In genomic region chr15:85108136-85108535, GRCh38 we compare ENCODE assay signal across 25 cellular contexts.
A peak's percentile ranks its signal among the peaks of the same experiment; 100 is the strongest.
DNase-seq lines count a peak whose midpoint lies in the region; ATAC-seq, FAIRE-seq and TF ChIP-seq lines count a peak whose summit lies in the region.
"Had no signal": no experiment of that assay in that cellular context is flagged by ENCODE, and none has a peak within 500 bp of the region (broad histone marks: within the 10 kb centered on the region; RNA-seq: fewer than 3 reads in every experiment).

No MANE protein-coding gene starts in this region.

- no peak for DNase-seq in HepG2 (ENCODE audit: low spot score)
- DNase-seq in right lobe of liver, result no peak
- no peak for DNase-seq in dorsolateral prefrontal cortex
- DNase-seq in neuronal stem cell (ENCODE audit: low spot score), result no peak
- no peak for DNase-seq in left ventricle myocardium superior
- no peak for DNase-seq in foreskin keratinocyte
- no peak for DNase-seq in NCI-H1092 treated with DMSO at 0.1 percent for 48 hours (lab: John Stamatoyannopoulos, UW)
- DNase-seq: ACHN; AML-193; BE2C; Calu3; CD4-positive, alpha-beta T cell; CD8-positive, alpha-beta memory T cell; DMS53; DMS79 treated with DMSO at 0.1 percent for 48 hours; GF-D8; GOT3; HFFc6 had no signal

- no TSS peak for BruUV-seq in HepG2 (replicated peaks; lab: Mats Ljungman, UMichigan)

- no peak overlapping the region for H2BK5ac ChIP-seq in neuronal stem cell (ENCODE audit: low read length)

- H3K4me3 ChIP-seq in HepG2 (replicated peaks in 1 of 3; ENCODE audit: insufficient read depth in 1 of 3, low read depth in 2 of 3, low read length in 3 of 3) (no peak overlapping the region), right lobe of liver (no peak overlapping the region), dorsolateral prefrontal cortex (no peak overlapping the region), neuronal stem cell (ENCODE audit: low read length in 2 of 2) (no peak overlapping the region)
- H3K4me3 ChIP-seq: BLaER1 treated with 17β-estradiol and CSF1 and Interleukin-3, amounts not matched to agents 10 nM and 100 nM; HAP-1 had no signal

- no peaks in the 10 kb centered on the region for H4K20me1 ChIP-seq in HepG2 (ENCODE audit: insufficient read depth, low read length)
- H4K20me1 ChIP-seq: BLaER1 treated with 17β-estradiol and CSF1 and Interleukin-3, amounts not matched to agents 10 nM and 100 nM had no signal

- in situ Hi-C loops in HepG2 (cut with HindIII; ENCODE audit: extremely low pct_ligation_motif_present, low pct_unique_long_range_greater_than_20kb), result no loop called here

- H3K4ac ChIP-seq in neuronal stem cell (ENCODE audit: low read length), result no peak overlapping the region

- TF ChIP-seq CTCF in HepG2 (CRISPR knock-in tag; IDR thresholded peaks at IDR 0.05) (no peak), right lobe of liver (IDR thresholded peaks at IDR 0.05) (no peak), dorsolateral prefrontal cortex (IDR thresholded peaks at IDR 0.05 in 54 of 56, conservative IDR thresholded peaks at IDR 0.05 in 2 of 56; ENCODE audit: low read depth in 1 of 56, partially characterized antibody in 56 of 56) (no peak), foreskin keratinocyte (conservative IDR thresholded peaks at IDR 0.05) (no peak)

- TF ChIP-seq POLR2A in HepG2 (IDR thresholded peaks at IDR 0.05; ENCODE audit: insufficient read depth in 1 of 2, low read depth in 2 of 2, low read length in 2 of 2), result no peak
- no peak for TF ChIP-seq POLR2A in right lobe of liver (IDR thresholded peaks at IDR 0.05)

- H3K4me2 ChIP-seq in HepG2 (ENCODE audit: low read depth, low read length), result no peak overlapping the region
- no peak overlapping the region for H3K4me2 ChIP-seq in neuronal stem cell (ENCODE audit: insufficient read depth, low read length, poor library complexity, severe bottlenecking)
- H3K4me2 ChIP-seq: BLaER1 treated with 17β-estradiol and CSF1 and Interleukin-3, amounts not matched to agents 10 nM and 100 nM had no signal

- no peak overlapping the region for H2BK120ac ChIP-seq in neuronal stem cell (ENCODE audit: low read depth, low read length)

- peak overlapping the region; percentile 50 for H3K14ac ChIP-seq in neuronal stem cell (ENCODE audit: low read length)

- POLR2A ChIA-PET in HepG2 (lab: Yijun Ruan, JAX), result no interaction called here

- H2AK5ac ChIP-seq in neuronal stem cell (ENCODE audit: low read depth, low read length), result no peak overlapping the region

- no peak overlapping the region for H2BK15ac ChIP-seq in neuronal stem cell (ENCODE audit: low read length)

- H3K4me1 ChIP-seq in HepG2 (ENCODE audit: insufficient read depth, low read length), result no peaks in the 10 kb centered on the region
- no peaks in the 10 kb centered on the region for H3K4me1 ChIP-seq in right lobe of liver
- H3K4me1 ChIP-seq in neuronal stem cell (ENCODE audit: control insufficient read depth in 2 of 2, insufficient read depth in 1 of 2, low read depth in 1 of 2, low read length in 2 of 2), result peaks cover 0 to 2% of the 10 kb centered on the region in 2 donors
- no peaks in the 10 kb centered on the region for H3K4me1 ChIP-seq in foreskin keratinocyte
- H3K4me1 ChIP-seq: BE2C; BLaER1 treated with 17β-estradiol and CSF1 and Interleukin-3, amounts not matched to agents 10 nM and 100 nM; HAP-1 had no signal

- TF ChIP-seq EP300 in HepG2 (IDR thresholded peaks at IDR 0.05; ENCODE audit: low read depth in 2 of 2, low read length in 2 of 2), result no peak
- TF ChIP-seq EP300 in HepG2 (CRISPR knock-in tag; IDR thresholded peaks at IDR 0.05; ENCODE audit: borderline replicate concordance), result no peak

- peak overlapping the region; percentile 53 for H3K18ac ChIP-seq in neuronal stem cell (ENCODE audit: low read length)

- no peak for ATAC-seq in HepG2
- ATAC-seq in right lobe of liver, result no peak
- ATAC-seq in left ventricle myocardium superior, result no peak
- no peak for ATAC-seq in GM21737 (IDR thresholded peaks at IDR 0.05; ENCODE audit: unreplicated experiment)
- ATAC-seq in foreskin keratinocyte, result no peak

- H3K36me3 ChIP-seq in HepG2 (replicated peaks in 1 of 2; ENCODE audit: control insufficient read depth in 1 of 2, insufficient read depth in 2 of 2, low read length in 2 of 2), result peaks cover 4 to 11% of the 10 kb centered on the region in 2 experiments; a peak in 4 of 5 replicates
- peaks cover 0 to 11% (median 2%) of the 10 kb centered on the region in 4 donors for H3K36me3 ChIP-seq in right lobe of liver
- H3K36me3 ChIP-seq in neuronal stem cell (replicated peaks in 1 of 2; ENCODE audit: control insufficient read depth in 2 of 2, insufficient read depth in 2 of 2, low read length in 2 of 2), result no peaks in the 10 kb centered on the region
- H3K36me3 ChIP-seq: BE2C had no signal

- no peak overlapping the region for H2BK12ac ChIP-seq in neuronal stem cell (ENCODE audit: low read length)

- no peaks in the 10 kb centered on the region for H3K79me2 ChIP-seq in HepG2 (ENCODE audit: insufficient read depth, low read length)

- H3K9me3 ChIP-seq in HepG2 (ENCODE audit: low read length) (no peaks in the 10 kb centered on the region), right lobe of liver (no peaks in the 10 kb centered on the region), neuronal stem cell (replicated peaks in 1 of 2; ENCODE audit: control insufficient read depth in 2 of 2, insufficient read depth in 1 of 2, low read depth in 1 of 2, low read length in 2 of 2) (no peaks in the 10 kb centered on the region)
- H3K9me3 ChIP-seq: BE2C; BLaER1 treated with 17β-estradiol and CSF1 and Interleukin-3, amounts not matched to agents 10 nM and 100 nM; HAP-1 had no signal

- H4K8ac ChIP-seq in neuronal stem cell (ENCODE audit: low read depth, low read length), result no peak overlapping the region

- TF ChIP-seq RAD21 in HepG2 (CRISPR knock-in tag; IDR thresholded peaks at IDR 0.05), result no peak

- H3K23ac ChIP-seq in neuronal stem cell (ENCODE audit: low read depth, low read length, poor library complexity), result no peak overlapping the region

- WGBS in HepG2 (ENCODE audit: low lambda C conversion rate), result 98% methylated on average over 4 of the region's 4 CpGs
- WGBS in right lobe of liver (ENCODE audit: insufficient coverage, low coverage, low lambda C conversion rate, missing lambda C conversion rate), result 85% methylated on average over 3 of the region's 4 CpGs
- no CpG with 5 or more reads among the region's 4 CpGs for WGBS in neuronal stem cell (ENCODE audit: extremely low coverage in 2 of 2, insufficient read length in 2 of 2, insufficient replicate concordance in 1 of 2), 2 donors

- no peak overlapping the region for H4K91ac ChIP-seq in neuronal stem cell (ENCODE audit: low read depth, low read length, poor library complexity)

- FAIRE-seq in HepG2 (lab: Jason Lieb, UNC), result no peak
- FAIRE-seq: A204.1, GM12892, H54 had no signal

- H2AFZ ChIP-seq in HepG2 (ENCODE audit: low read length) (no peak overlapping the region), neuronal stem cell (ENCODE audit: low read length) (no peak overlapping the region)

- H3K27me3 ChIP-seq in HepG2 (ENCODE audit: control insufficient read depth in 1 of 2, insufficient read depth in 2 of 2, low read length in 2 of 2), result no peaks in the 10 kb centered on the region
- H3K27me3 ChIP-seq in right lobe of liver, result no peaks in the 10 kb centered on the region
- H3K27me3 ChIP-seq in dorsolateral prefrontal cortex, result no peaks in the 10 kb centered on the region
- H3K27me3 ChIP-seq in neuronal stem cell (ENCODE audit: control insufficient read depth in 3 of 3, insufficient read depth in 3 of 3, low read depth in 1 of 3, low read length in 3 of 3), result no peaks in the 10 kb centered on the region
- no peaks in the 10 kb centered on the region for H3K27me3 ChIP-seq in foreskin keratinocyte
- H3K27me3 ChIP-seq: BE2C; BLaER1 treated with 17β-estradiol and CSF1 and Interleukin-3, amounts not matched to agents 10 nM and 100 nM had no signal

- H3K27ac ChIP-seq in HepG2 (ENCODE audit: extremely low read length, insufficient read depth, low read length) (no peak overlapping the region), right lobe of liver (no peak overlapping the region), dorsolateral prefrontal cortex (peak overlapping the region in 52 of 59 donors; percentile 8 to 100 (median 96)), neuronal stem cell (replicated peaks; ENCODE audit: low read length) (no peak overlapping the region), foreskin keratinocyte (no peak overlapping the region)
- H3K27ac ChIP-seq: 22Rv1; BLaER1 treated with 17β-estradiol and CSF1 and Interleukin-3, amounts not matched to agents 10 nM and 100 nM had no signal

- no peak overlapping the region for H3K9ac ChIP-seq in HepG2 (ENCODE audit: insufficient read depth, low read depth, low read length)
- H3K9ac ChIP-seq in neuronal stem cell (ENCODE audit: low read depth, low read length, poor library complexity), result peak overlapping the region; percentile 5
- H3K9ac ChIP-seq: BLaER1 treated with 17β-estradiol and CSF1 and Interleukin-3, amounts not matched to agents 10 nM and 100 nM had no signal

- intact Hi-C loops in HepG2 (cut with micrococcal nuclease; ENCODE audit: unreplicated experiment) (no loop called here), right lobe of liver (cut with DNase I) (no loop called here), dorsolateral prefrontal cortex (cut with DNase I) (loop anchor here in 1 of 2 donors (10.0 kb wide), 2 partner anchors 243 to 523 kb away; no protein-coding TSS in a partner anchor), left ventricle myocardium superior (cut with micrococcal nuclease) (no loop called here)

- CTCF ChIA-PET in HepG2 (lab: Yijun Ruan, JAX; ENCODE audit: low intra/inter-chr PET ratio, low total read pairs), result no interaction called here

- H3K79me1 ChIP-seq in neuronal stem cell (ENCODE audit: low read depth, low read length), result no peaks in the 10 kb centered on the region

TF ChIP-seq in HepG2, 621 proteins besides CTCF, POLR2A, EP300 and RAD21:
- peak; percentile 78 for TF ChIP-seq RBM22 (optimal IDR thresholded peaks at IDR 0.05; ENCODE audit: low read length)
- TF ChIP-seq ZNF317 (CRISPR knock-in tag; IDR thresholded peaks at IDR 0.05), result no peak

Comparison
In these comparisons a context has a peak if more than half of its experiments do, and no peak if none do; other contexts are left out.
1. H3K27ac ChIP-seq: peak in dorsolateral prefrontal cortex (52 of 59); none in HepG2 (single experiment), right lobe of liver (0 of 3), neuronal stem cell (single experiment) and foreskin keratinocyte (single experiment).